ENCODE assay signal across 9 cellular contexts in genomic region chr6:116447496-116448011, GRCh38. TPM values are rescaled to one million over a fixed set of nuclear protein-coding genes. Genes with fewer than 3 reads are reported as not detected.
DNase-seq lines count a peak whose midpoint lies in the region; ATAC-seq and TF ChIP-seq lines count a peak whose summit lies in the region.
"Had no signal": no experiment of that assay in that cellular context is flagged by ENCODE, and none has a peak within 500 bp of the region (broad histone marks: within the 10 kb centered on the region; RNA-seq: fewer than 3 reads in every experiment).

No MANE protein-coding gene starts in this region.

- peak overlapping the region; percentile 80 for H3K27ac ChIP-seq in epithelial cell of prostate

- ATAC-seq in GM18867 (IDR thresholded peaks at IDR 0.05; ENCODE audit: unreplicated experiment), result peak; percentile 32
- no peak for ATAC-seq in activated CD8-positive, alpha-beta T cell treated with anti-CD3 and anti-CD28 coated beads, Interleukin-2, amount 10 ng/mL, durations not matched to agents 7 days and 5 days
- ATAC-seq in HG03460 (IDR thresholded peaks at IDR 0.05; ENCODE audit: unreplicated experiment), result no peak

- H3K4me3 Mint-ChIP-seq in activated CD8-positive, alpha-beta T cell treated with anti-CD3 and anti-CD28 coated beads, Interleukin-2, amount 10 ng/mL, durations not matched to agents 7 days and 5 days, result no peak overlapping the region
- H3K4me3 Mint-ChIP-seq: central memory CD8-positive, alpha-beta T cell had no signal

- DNase-seq in NOMO-1 treated with dmso at 0.1 percent for 144 hours (lab: John Stamatoyannopoulos, UW; ENCODE audit: unreplicated experiment), result peak; percentile 82
- DNase-seq in epithelial cell of prostate (ENCODE audit: low read depth, low spot score), result peak; percentile 62
- DNase-seq in retinal pigment epithelial cell (ENCODE audit: low read depth), result peak; percentile 15
- DNase-seq in occipital lobe (lab: John Stamatoyannopoulos, UW), result no peak
- no peak for DNase-seq in NCI-H446 (lab: John Stamatoyannopoulos, UW)
- no peak for DNase-seq in activated CD8-positive, alpha-beta T cell treated with anti-CD3 and anti-CD28 coated beads, Interleukin-2, amount 10 ng/mL, durations not matched to agents 7 days and 5 days

- no peaks in the 10 kb centered on the region for H3K36me3 Mint-ChIP-seq in activated CD8-positive, alpha-beta T cell treated with anti-CD3 and anti-CD28 coated beads, Interleukin-2, amount 10 ng/mL, durations not matched to agents 7 days and 5 days (ENCODE audit: low read depth)

- no peaks in the 10 kb centered on the region for H3K9me3 Mint-ChIP-seq in activated CD8-positive, alpha-beta T cell treated with anti-CD3 and anti-CD28 coated beads, Interleukin-2, amount 10 ng/mL, durations not matched to agents 7 days and 5 days (ENCODE audit: insufficient read depth)
- H3K9me3 Mint-ChIP-seq: central memory CD8-positive, alpha-beta T cell had no signal

- H3K27me3 Mint-ChIP-seq in activated CD8-positive, alpha-beta T cell treated with anti-CD3 and anti-CD28 coated beads, Interleukin-2, amount 10 ng/mL, durations not matched to agents 7 days and 5 days (ENCODE audit: low read depth), result peaks cover 14% of the 10 kb centered on the region

- CTCF ChIA-PET in activated CD8-positive, alpha-beta T cell treated with anti-CD3 and anti-CD28 coated beads, Interleukin-2, amount 10 ng/mL, durations not matched to agents 7 days and 5 days (lab: Charles Lee), result interaction anchor here (0.6 to 4.6 kb wide), 4 partner anchors 11 to 179 kb away, joined by 3 to 24 read pairs (median 3); no protein-coding TSS in a partner anchor

- H3K27ac Mint-ChIP-seq in activated CD8-positive, alpha-beta T cell treated with anti-CD3 and anti-CD28 coated beads, Interleukin-2, amount 10 ng/mL, durations not matched to agents 7 days and 5 days, result no peak overlapping the region

- H3K4me1 Mint-ChIP-seq in activated CD8-positive, alpha-beta T cell treated with anti-CD3 and anti-CD28 coated beads, Interleukin-2, amount 10 ng/mL, durations not matched to agents 7 days and 5 days (ENCODE audit: low read depth), result peaks cover 46% of the 10 kb centered on the region

- POLR2A ChIA-PET in activated CD8-positive, alpha-beta T cell treated with anti-CD3 and anti-CD28 coated beads, Interleukin-2, amount 10 ng/mL, durations not matched to agents 7 days and 5 days (lab: Charles Lee), result no interaction called here

- H3K4me3 ChIP-seq in retinal pigment epithelial cell (ENCODE audit: low read length), result no peak overlapping the region

- no peak for TF ChIP-seq CTCF in retinal pigment epithelial cell (conservative IDR thresholded peaks at IDR 0.05; ENCODE audit: low read depth, low read length)

RNA-seq across cellular contexts. Expression of gene CALHM6, which starts 13.6 kb away (rescaled TPM):
- total RNA-seq in occipital lobe, result 2.7 TPM
- total RNA-seq in activated CD8-positive, alpha-beta T cell treated with anti-CD3 and anti-CD28 coated beads, Interleukin-2, amount 10 ng/mL, durations not matched to agents 7 days and 5 days, result 10 to 100 TPM; 19.3 to 20.6 TPM

Comparison
In these comparisons a context has a peak if more than half of its experiments do, and no peak if none do; other contexts are left out.
1. DNase-seq: peak in NOMO-1 treated with dmso at 0.1 percent for 144 hours (single experiment), epithelial cell of prostate (single experiment) and retinal pigment epithelial cell (single experiment); none in occipital lobe (single experiment), NCI-H446 (0 of 2) and activated CD8-positive, alpha-beta T cell treated with anti-CD3 and anti-CD28 coated beads, Interleukin-2, amount 10 ng/mL, durations not matched to agents 7 days and 5 days (single experiment).